In the genomic region with DNA sequence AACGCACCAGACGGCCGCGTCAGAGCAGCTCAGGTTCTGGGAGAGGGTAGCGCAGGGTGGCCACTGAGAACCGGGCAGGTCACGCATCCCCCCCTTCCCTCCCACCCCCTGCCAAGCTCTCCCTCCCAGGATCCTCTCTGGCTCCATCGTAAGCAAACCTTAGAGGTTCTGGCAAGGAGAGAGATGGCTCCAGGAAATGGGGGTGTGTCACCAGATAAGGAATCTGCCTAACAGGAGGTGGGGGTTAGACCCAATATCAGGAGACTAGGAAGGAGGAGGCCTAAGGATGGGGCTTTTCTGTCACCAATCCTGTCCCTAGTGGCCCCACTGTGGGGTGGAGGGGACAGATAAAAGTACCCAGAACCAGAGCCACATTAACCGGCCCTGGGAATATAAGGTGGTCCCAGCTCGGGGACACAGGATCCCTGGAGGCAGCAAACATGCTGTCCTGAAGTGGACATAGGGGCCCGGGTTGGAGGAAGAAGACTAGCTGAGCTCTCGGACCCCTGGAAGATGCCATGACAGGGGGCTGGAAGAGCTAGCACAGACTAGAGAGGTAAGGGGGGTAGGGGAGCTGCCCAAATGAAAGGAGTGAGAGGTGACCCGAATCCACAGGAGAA, we compare ENCODE assay signal across 9 cellular contexts. TPM values are rescaled to one million over a fixed set of nuclear protein-coding genes. Genes with fewer than 3 reads are reported as not detected.
A peak's percentile ranks its signal among the peaks of the same experiment; 100 is the strongest.
DNase-seq lines count a peak whose midpoint lies in the region; ATAC-seq, FAIRE-seq and TF ChIP-seq lines count a peak whose summit lies in the region.
"Had no signal": no experiment of that assay in that cellular context is flagged by ENCODE, and none has a peak within 500 bp of the region (broad histone marks: within the 10 kb centered on the region; RNA-seq: fewer than 3 reads in every experiment).

No MANE protein-coding gene starts in this region.

- H3K9ac ChIP-seq in adipocyte (ENCODE audit: low read length) (peak overlapping the region; percentile 94), kidney (ENCODE audit: low read length in 2 of 2) (peak overlapping the region; percentile 89 to 93)

- H3K27me3 ChIP-seq in adipocyte (replicated peaks; ENCODE audit: control insufficient read depth, insufficient read depth, low read length): no peaks in the 10 kb centered on the region
- H3K27me3 ChIP-seq in tibial artery: no peaks in the 10 kb centered on the region

- ATAC-seq in GM21367 (IDR thresholded peaks at IDR 0.05; ENCODE audit: unreplicated experiment): no peak

- H3K27ac ChIP-seq in kidney (ENCODE audit: low read depth in 2 of 2, low read length in 2 of 2) (peak overlapping the region; percentile 30 to 79), tibial artery (peak overlapping the region; percentile 88 to 92)

- no peak for TF ChIP-seq CTCF in kidney (IDR thresholded peaks at IDR 0.05; ENCODE audit: borderline replicate concordance, extremely low read depth, insufficient read depth)
- TF ChIP-seq CTCF in tibial artery (IDR thresholded peaks at IDR 0.05): no peak

- H3K27me3 Mint-ChIP-seq in activated T-cell treated with anti-CD3 and anti-CD28 coated beads, Interleukin-2, amount 50 U/mL, for 24 hours: no peaks in the 10 kb centered on the region

- H3K36me3 Mint-ChIP-seq in activated T-cell treated with anti-CD3 and anti-CD28 coated beads, Interleukin-2, amount 50 U/mL, for 24 hours (ENCODE audit: low read depth): peaks cover 41% of the 10 kb centered on the region

- peaks cover 4% of the 10 kb centered on the region for H3K36me3 ChIP-seq in adipocyte (ENCODE audit: control insufficient read depth, insufficient read depth, low read length, severe bottlenecking)
- no peaks in the 10 kb centered on the region for H3K36me3 ChIP-seq in kidney (ENCODE audit: control insufficient read depth in 1 of 2, insufficient read depth in 2 of 2, low read length in 2 of 2)
- H3K36me3 ChIP-seq in tibial artery: peaks cover 0 to 19% (median 0%) of the 10 kb centered on the region in 3 donors

- FAIRE-seq in kidney (lab: Jason Lieb, UNC): no peak

- intact Hi-C loops in kidney (cut with DNase I): no loop called here
- intact Hi-C loops in tibial artery (cut with DNase I; ENCODE audit: low total_unique reads): loop anchor here (5.0 kb wide), 1 partner anchor 648 kb away; no protein-coding TSS in a partner anchor

- H3K4me1 ChIP-seq in adipocyte (ENCODE audit: control insufficient read depth, insufficient read depth, low read length) (peaks cover 34% of the 10 kb centered on the region), kidney (ENCODE audit: control insufficient read depth in 1 of 2, insufficient read depth in 1 of 2, low read depth in 1 of 2, low read length in 2 of 2) (peaks cover 0 to 26% of the 10 kb centered on the region in 2 donors), tibial artery (peaks cover 0 to 64% (median 55%) of the 10 kb centered on the region in 4 donors)

- no peak for DNase-seq in activated T-cell treated with anti-CD3 and anti-CD28 coated beads, Interleukin-2, amount 50 U/mL, for 24 hours
- DNase-seq in activated T-cell treated with anti-CD3 and anti-CD28 coated beads, Interleukin-2, amount 50 U/mL, for 1 hour: no peak
- DNase-seq in adipocyte (ENCODE audit: low read depth): peak; percentile 11
- peak; percentile 45 for DNase-seq in kidney
- no peak for DNase-seq in tibial artery
- DNase-seq in NAMALWA (ENCODE audit: low spot score): no peak
- no peak for DNase-seq in NCI-H2029 (lab: John Stamatoyannopoulos, UW)

- no peaks in the 10 kb centered on the region for H3K9me3 Mint-ChIP-seq in activated T-cell treated with anti-CD3 and anti-CD28 coated beads, Interleukin-2, amount 50 U/mL, for 24 hours

- H3K4me3 Mint-ChIP-seq in activated T-cell treated with anti-CD3 and anti-CD28 coated beads, Interleukin-2, amount 50 U/mL, for 24 hours: peak overlapping the region; percentile 95

- peaks cover 40% of the 10 kb centered on the region for H3K4me1 Mint-ChIP-seq in activated T-cell treated with anti-CD3 and anti-CD28 coated beads, Interleukin-2, amount 50 U/mL, for 24 hours (ENCODE audit: low read depth)

- H3K4me3 ChIP-seq in adipocyte (ENCODE audit: low read length) (peak overlapping the region; percentile 93), kidney (ENCODE audit: low read length in 2 of 2) (peak overlapping the region; percentile 77 to 94), tibial artery (peak overlapping the region; percentile 83 to 87)

- peak overlapping the region; percentile 93 for H3K27ac Mint-ChIP-seq in activated T-cell treated with anti-CD3 and anti-CD28 coated beads, Interleukin-2, amount 50 U/mL, for 24 hours

- H3K9me3 ChIP-seq in adipocyte (ENCODE audit: control insufficient read depth, low read length) (no peaks in the 10 kb centered on the region), kidney (ENCODE audit: control insufficient read depth in 1 of 2, low read length in 2 of 2) (no peaks in the 10 kb centered on the region), tibial artery (no peaks in the 10 kb centered on the region)

RNA-seq across cellular contexts. Expression of a gene that starts 1.9 kb away (rescaled TPM):
- total RNA-seq in kidney: 146 TPM
- 89.0 TPM for polyA plus RNA-seq in kidney (ENCODE audit: insufficient read depth, low read depth, low replicate concordance)

RNA-seq across cellular contexts. Expression of a gene that starts 33.5 kb away (rescaled TPM):
- not detected for total RNA-seq in kidney
- not detected for polyA plus RNA-seq in kidney (ENCODE audit: insufficient read depth, low read depth, low replicate concordance)
- total RNA-seq: glomerular endothelial cell had no signal

RNA-seq across cellular contexts. Expression of a gene that starts 39.9 kb away (rescaled TPM):
- 95.0 TPM for total RNA-seq in kidney
- 45.4 TPM for polyA plus RNA-seq in kidney (ENCODE audit: insufficient read depth, low read depth, low replicate concordance)

RNA-seq across cellular contexts. Expression of a gene that starts 42.0 kb away (rescaled TPM):
- total RNA-seq in kidney: 0.41 TPM
- 1.7 TPM for polyA plus RNA-seq in kidney (ENCODE audit: insufficient read depth, low read depth, low replicate concordance)
- total RNA-seq: glomerular endothelial cell had no signal

RNA-seq across cellular contexts. Expression of a gene that starts 50.9 kb away (rescaled TPM):
- 11.4 TPM for total RNA-seq in kidney
- polyA plus RNA-seq in kidney (ENCODE audit: insufficient read depth, low read depth, low replicate concordance): 5.1 TPM

Comparison
In these comparisons a context has a peak if more than half of its experiments do, and no peak if none do; other contexts are left out.
1. DNase-seq: peak in adipocyte (single experiment) and kidney (single experiment); none in activated T-cell treated with anti-CD3 and anti-CD28 coated beads, Interleukin-2, amount 50 U/mL, for 24 hours (single experiment), activated T-cell treated with anti-CD3 and anti-CD28 coated beads, Interleukin-2, amount 50 U/mL, for 1 hour (single experiment), tibial artery (0 of 2), NAMALWA (single experiment) and NCI-H2029 (single experiment).
2. Peak in every context shown above with its lines, with median percentiles within 50 percentile points of each other: H3K4me3 ChIP-seq.